Comparison of ENCODE assay signal across 8 cellular contexts in the genomic region with DNA sequence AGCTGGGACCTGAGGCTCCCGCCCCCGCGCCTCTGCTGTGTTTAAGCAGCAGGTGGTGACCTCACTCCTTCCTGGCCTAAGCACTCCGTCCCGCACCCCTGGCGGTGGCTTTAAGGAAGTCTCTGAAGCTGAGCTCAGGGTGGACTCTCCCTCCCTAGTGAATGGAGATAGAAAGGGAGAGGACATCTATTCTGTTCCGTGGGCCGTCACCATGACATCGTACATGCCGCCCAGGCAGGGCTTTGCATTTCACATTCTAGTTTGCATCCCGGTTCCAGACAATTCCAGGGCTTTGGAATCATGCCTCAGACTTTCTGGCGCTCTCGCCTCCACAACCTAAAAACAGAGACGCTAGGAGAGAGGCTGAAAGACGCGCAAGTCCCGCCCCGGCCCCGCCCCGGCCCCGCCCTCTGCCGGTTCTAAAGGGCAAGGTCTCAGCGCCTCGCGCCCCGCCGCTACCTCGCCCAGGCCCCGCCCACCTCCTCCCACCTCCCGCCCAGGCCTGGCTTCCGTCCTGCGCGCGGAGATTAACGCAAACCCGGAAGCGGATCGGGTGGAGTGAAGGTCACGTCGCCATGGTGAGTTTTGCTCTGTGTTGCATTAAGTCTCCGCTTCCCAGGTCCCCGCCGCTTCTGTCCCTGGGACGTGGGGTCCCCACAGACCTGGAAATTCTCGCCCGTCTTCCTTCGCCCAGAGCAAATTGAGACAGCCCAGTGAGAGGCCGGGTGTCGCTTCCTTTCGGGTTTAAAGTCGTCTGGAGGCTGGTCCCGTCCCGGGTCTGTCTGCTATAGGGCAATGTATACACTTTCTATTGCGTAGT. TPM values are rescaled to one million over a fixed set of nuclear protein-coding genes. Genes with fewer than 3 reads are reported as not detected.
DNase-seq lines count a peak whose midpoint lies in the region; ATAC-seq, FAIRE-seq and TF ChIP-seq lines count a peak whose summit lies in the region.

A gene (plus strand): TSS at position 535 of the 820 bp plus-strand sequence. CDS start 15,617 bp downstream, outside the sequence.

- H3K9me3 ChIP-seq in A549 = peaks cover 66% of the 10 kb centered on the region
- H3K9me3 ChIP-seq in mammary epithelial cell (replicated peaks; ENCODE audit: insufficient read depth, low read length) = peaks cover 2% of the 10 kb centered on the region
- H3K9me3 ChIP-seq in smooth muscle cell (replicated peaks; ENCODE audit: low read depth) = no peaks in the 10 kb centered on the region

- intact Hi-C loops in mammary epithelial cell (cut with micrococcal nuclease) = loop anchor here (2.0 to 5.0 kb wide), 2 partner anchors 40 to 73 kb away; no protein-coding TSS in a partner anchor

- peaks cover 3% of the 10 kb centered on the region for H3F3A ChIP-seq in smooth muscle cell (ENCODE audit: low read depth)

- no TSS peak for BruUV-seq in mammary epithelial cell (replicated peaks; lab: Mats Ljungman, UMichigan)

- 14% methylated on average over 30 of the region's 54 CpGs for WGBS in A549 (ENCODE audit: missing lambda C conversion rate)
- WGBS in mammary epithelial cell (ENCODE audit: low coverage, missing lambda C conversion rate) = 3% methylated on average over 10 of the region's 54 CpGs
- WGBS in smooth muscle cell (ENCODE audit: low lambda C conversion rate) = under 1% methylated on average over 52 of the region's 54 CpGs

- H3K4me2 ChIP-seq in A549 (peak within 1 kb of the TSS; percentile 12; the same call in 1 of the 3 replicates), mammary epithelial cell (ENCODE audit: insufficient read depth, low read depth, low read length) (peak within 1 kb of the TSS; percentile 86), smooth muscle cell (peak within 1 kb of the TSS; percentile 95)

- DNase-seq in A549 (ENCODE audit: low read depth in 1 of 2, low spot score in 1 of 2) = peak; percentile 5 to 40
- DNase-seq in NCI-H2171 (lab: John Stamatoyannopoulos, UW) = peak; percentile 86
- DNase-seq in mammary epithelial cell = peak; percentile 85
- peak; percentile 85 for DNase-seq in iPS-NIHi7 (ENCODE audit: extremely low spot score)
- DNase-seq in smooth muscle cell (lab: John Stamatoyannopoulos, UW; ENCODE audit: unreplicated experiment) = peak; percentile 91

- no peak for TF ChIP-seq CTCF in A549 (IDR thresholded peaks at IDR 0.05)
- TF ChIP-seq CTCF in WI38 (IDR thresholded peaks at IDR 0.05; ENCODE audit: low read depth, low read length) = peak; percentile 60
- peak; percentile 46 to 80 for TF ChIP-seq CTCF in mammary epithelial cell (conservative IDR thresholded peaks at IDR 0.05 in 1 of 2, IDR thresholded peaks at IDR 0.05 in 1 of 2; ENCODE audit: extremely low read depth in 1 of 2, insufficient read depth in 1 of 2, low read depth in 1 of 2, low read length in 2 of 2)
- peak; percentile 51 for TF ChIP-seq CTCF in smooth muscle cell (IDR thresholded peaks at IDR 0.05; ENCODE audit: borderline replicate concordance, insufficient read depth, poor library complexity, severe bottlenecking)

- dilution Hi-C loops in mammary epithelial cell (cut with HindIII; ENCODE audit: low sequenced_read_pairs) = no loop called here

- peak within 1 kb of the TSS; percentile 100 for H2AFZ ChIP-seq in mammary epithelial cell (ENCODE audit: low read depth, low read length)
- peak within 1 kb of the TSS; percentile 99 for H2AFZ ChIP-seq in smooth muscle cell (ENCODE audit: low read depth)

- peak; percentile 39 to 79; a peak in 5 of 6 replicates for ATAC-seq in A549
- ATAC-seq in GM18858 (IDR thresholded peaks at IDR 0.05; ENCODE audit: unreplicated experiment) = peak; percentile 80
- peak; percentile 81 for ATAC-seq in HG03095 (IDR thresholded peaks at IDR 0.05; ENCODE audit: unreplicated experiment)

- no peaks in the 10 kb centered on the region for H3K4me1 ChIP-seq in A549
- H3K4me1 ChIP-seq in mammary epithelial cell (ENCODE audit: insufficient read depth, low read length) = no peaks in the 10 kb centered on the region
- peaks cover 5% of the 10 kb centered on the region for H3K4me1 ChIP-seq in smooth muscle cell (ENCODE audit: low read depth)

- in situ Hi-C loops in mammary epithelial cell (cut with MboI; ENCODE audit: low sequenced_read_pairs in 2 of 2) = loop anchor here in 1 of 2 donors (25.0 kb wide), 1 partner anchor 215 kb away; no protein-coding TSS in a partner anchor

- FAIRE-seq in A549 (lab: Jason Lieb, UNC) = no peak

- TF ChIP-seq EP300 in A549 (IDR thresholded peaks at IDR 0.05) = no peak

- H3K79me2 ChIP-seq in mammary epithelial cell (ENCODE audit: insufficient read depth, low read length) = peaks cover 31% of the 10 kb centered on the region
- peaks cover 40% of the 10 kb centered on the region for H3K79me2 ChIP-seq in smooth muscle cell (ENCODE audit: low read depth)

- H3K27me3 ChIP-seq in mammary epithelial cell (ENCODE audit: insufficient read depth, low read length) (no peaks in the 10 kb centered on the region), smooth muscle cell (ENCODE audit: low read depth) (no peaks in the 10 kb centered on the region)

- H3K4me3 ChIP-seq in A549 = 0 out of 3 replicates have a peak within 1 kb of the TSS, but pooled peaks have one; percentile 23
- peak within 1 kb of the TSS; percentile 79 for H3K4me3 ChIP-seq in WI38 (ENCODE audit: low read depth, low read length)
- H3K4me3 ChIP-seq in mammary epithelial cell (replicated peaks in 1 of 3; ENCODE audit: insufficient read depth in 1 of 3, low read depth in 2 of 3, low read length in 3 of 3) = peak within 1 kb of the TSS; percentile 78 to 97 (median 84)
- peak within 1 kb of the TSS; percentile 92 for H3K4me3 ChIP-seq in smooth muscle cell

- TF ChIP-seq RAD21 in A549 (conservative IDR thresholded peaks at IDR 0.05 in 1 of 2, IDR thresholded peaks at IDR 0.05 in 1 of 2) = no peak

- CTCF ChIA-PET in A549 (lab: Yijun Ruan, JAX) = no interaction called here
- CTCF ChIA-PET in mammary epithelial cell (lab: Charles Lee; ENCODE audit: low non-redundant PET) = interaction anchor here (0.7 kb wide), 1 partner anchor 208 kb away, joined by 6 read pairs; no protein-coding TSS in a partner anchor

- peak within 1 kb of the TSS; percentile 81 for H3K9ac ChIP-seq in mammary epithelial cell (ENCODE audit: insufficient read depth, low read length)
- H3K9ac ChIP-seq in smooth muscle cell (ENCODE audit: low read depth) = peak within 1 kb of the TSS; percentile 96

- H4K20me1 ChIP-seq in mammary epithelial cell (ENCODE audit: insufficient read depth, low read length) = no peaks in the 10 kb centered on the region
- H4K20me1 ChIP-seq in smooth muscle cell (ENCODE audit: low read depth) = no peaks in the 10 kb centered on the region

- no peaks in the 10 kb centered on the region for H3K36me3 ChIP-seq in mammary epithelial cell (ENCODE audit: insufficient read depth, low read length)
- no peaks in the 10 kb centered on the region for H3K36me3 ChIP-seq in smooth muscle cell (ENCODE audit: low read depth)

- POLR2A ChIA-PET in A549 (lab: Yijun Ruan, JAX) = no interaction called here

- H3K27ac ChIP-seq in A549 = no peak within 1 kb of the TSS
- peak within 1 kb of the TSS; percentile 86 for H3K27ac ChIP-seq in mammary epithelial cell (ENCODE audit: insufficient read depth, low read depth, low read length)
- H3K27ac ChIP-seq in smooth muscle cell (ENCODE audit: low read depth) = peak within 1 kb of the TSS; percentile 88

- no peak for TF ChIP-seq POLR2A in A549 (IDR thresholded peaks at IDR 0.05; ENCODE audit: low read length)

TF ChIP-seq in A549, 52 proteins besides CTCF, POLR2A, EP300 and RAD21:
- TF ChIP-seq KDM5A (IDR thresholded peaks at IDR 0.05) = no peak
- no peak for TF ChIP-seq CEBPB (IDR thresholded peaks at IDR 0.05)
- TF ChIP-seq FOXS1 (CRISPR knock-in tag; IDR thresholded peaks at IDR 0.05) = no peak
- no peak for TF ChIP-seq SREBF2 (IDR thresholded peaks at IDR 0.05)
- TF ChIP-seq, protein P1, sequence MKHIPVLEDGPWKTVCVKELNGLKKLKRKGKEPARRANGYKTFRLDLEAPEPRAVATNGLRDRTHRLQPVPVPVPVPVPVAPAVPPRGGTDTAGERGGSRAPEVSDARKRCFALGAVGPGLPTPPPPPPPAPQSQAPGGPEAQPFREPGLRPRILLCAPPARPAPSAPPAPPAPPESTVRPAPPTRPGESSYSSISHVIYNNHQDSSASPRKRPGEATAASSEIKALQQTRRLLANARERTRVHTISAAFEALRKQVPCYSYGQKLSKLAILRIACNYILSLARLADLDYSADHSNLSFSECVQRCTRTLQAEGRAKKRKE (CRISPR knock-in tag; IDR thresholded peaks at IDR 0.05; ENCODE audit: low read depth) = no peak
- TF ChIP-seq RARB (CRISPR knock-in tag; IDR thresholded peaks at IDR 0.05) = no peak
- no peak for TF ChIP-seq ZSCAN20 (CRISPR knock-in tag; IDR thresholded peaks at IDR 0.05)
- TF ChIP-seq POLR2AphosphoS2 (conservative IDR thresholded peaks at IDR 0.05; ENCODE audit: low read length) = no peak
- TF ChIP-seq ESRRA (IDR thresholded peaks at IDR 0.05; ENCODE audit: borderline replicate concordance, low read length) = no peak
- no peak for TF ChIP-seq KDM1A (IDR thresholded peaks at IDR 0.05; ENCODE audit: low read depth)
- TF ChIP-seq FOSB (CRISPR knock-in tag; IDR thresholded peaks at IDR 0.05) = no peak
TF ChIP-seq in A549: peak in this region for 0.

RNA-seq across cellular contexts. Expression of the gene that starts here (rescaled TPM):
- 0.45 TPM in 2 replicates for polyA plus RNA-seq in A549 (2011; rRNA removed)
- 0.04 and 0.05 TPM in 2 replicates for polyA plus RNA-seq in A549 (2012; cell fraction: cytosol; rRNA removed)
- 0.02 and 0.07 TPM in 2 replicates for polyA plus RNA-seq in A549 (2012; cell fraction: nucleus; rRNA removed)
- polyA plus RNA-seq in A549 (2017; fragmentation: RNase III; extraction: RNeasy Plus Mini Kit Qiagen cat#74134 plus additional on column Dnase treatment) = 0.04 to 0.26 TPM (median 0.22 TPM) in 3 replicates
- 0.91 and 1.6 TPM in 2 replicates for polyA minus RNA-seq in A549 (2011; rRNA and poly(A)+ RNA removed)
- 10 to 100 TPM; 14.1 to 21.3 TPM for total RNA-seq in mammary epithelial cell
- polyA plus RNA-seq in mammary epithelial cell = 4.6 TPM
- 15.2 TPM for polyA minus RNA-seq in mammary epithelial cell
- total RNA-seq in smooth muscle cell = 30.2 and 41.3 TPM in 2 replicates
- 1.3 and 3.7 TPM in 2 replicates for polyA plus RNA-seq in smooth muscle cell

Comparison
In these comparisons a context has a peak if more than half of its experiments do, and no peak if none do; other contexts are left out.
1. DNase-seq: peak in every context shown above with its lines; median percentile 91 in smooth muscle cell; 86 in NCI-H2171; 85 in mammary epithelial cell; 85 in iPS-NIHi7; 22 in A549.
2. H3K27ac ChIP-seq: peak in mammary epithelial cell (single experiment) and smooth muscle cell (single experiment); none in A549 (0 of 2).
3. H3K4me2 ChIP-seq: peak in every context shown above with its lines; median percentile 95 in smooth muscle cell; 86 in mammary epithelial cell; 12 in A549.
4. H3K4me3 ChIP-seq: peak in every context shown above with its lines; median percentile 92 in smooth muscle cell; 84 in mammary epithelial cell; 79 in WI38; 23 in A549.
5. Peak in every context shown above with its lines, with median percentiles within 50 percentile points of each other: ATAC-seq.